In genomic region chr1:99481-99880, GRCh38 we compare ENCODE assay signal across 10 cellular contexts. TPM values are rescaled to one million over a fixed set of nuclear protein-coding genes. Genes with fewer than 3 reads are reported as not detected.
"Had no signal": no experiment of that assay in that cellular context is flagged by ENCODE, and none has a peak within 500 bp of the region (broad histone marks: within the 10 kb centered on the region; RNA-seq: fewer than 3 reads in every experiment).

No MANE protein-coding gene starts in this region.

RNA-seq across cellular contexts. Expression of gene OR4F5, which starts 34.3 kb away (rescaled TPM):
- total RNA-seq: OCI-LY7, PC-3, PC-9, Peyer's patch, Right ventricle myocardium inferior, Right ventricle myocardium superior, RPMI7951, SJCRH30, SJSA1, SK-MEL-5 had no signal
